ENCODE assay signal across 8 cellular contexts in the genomic region with DNA sequence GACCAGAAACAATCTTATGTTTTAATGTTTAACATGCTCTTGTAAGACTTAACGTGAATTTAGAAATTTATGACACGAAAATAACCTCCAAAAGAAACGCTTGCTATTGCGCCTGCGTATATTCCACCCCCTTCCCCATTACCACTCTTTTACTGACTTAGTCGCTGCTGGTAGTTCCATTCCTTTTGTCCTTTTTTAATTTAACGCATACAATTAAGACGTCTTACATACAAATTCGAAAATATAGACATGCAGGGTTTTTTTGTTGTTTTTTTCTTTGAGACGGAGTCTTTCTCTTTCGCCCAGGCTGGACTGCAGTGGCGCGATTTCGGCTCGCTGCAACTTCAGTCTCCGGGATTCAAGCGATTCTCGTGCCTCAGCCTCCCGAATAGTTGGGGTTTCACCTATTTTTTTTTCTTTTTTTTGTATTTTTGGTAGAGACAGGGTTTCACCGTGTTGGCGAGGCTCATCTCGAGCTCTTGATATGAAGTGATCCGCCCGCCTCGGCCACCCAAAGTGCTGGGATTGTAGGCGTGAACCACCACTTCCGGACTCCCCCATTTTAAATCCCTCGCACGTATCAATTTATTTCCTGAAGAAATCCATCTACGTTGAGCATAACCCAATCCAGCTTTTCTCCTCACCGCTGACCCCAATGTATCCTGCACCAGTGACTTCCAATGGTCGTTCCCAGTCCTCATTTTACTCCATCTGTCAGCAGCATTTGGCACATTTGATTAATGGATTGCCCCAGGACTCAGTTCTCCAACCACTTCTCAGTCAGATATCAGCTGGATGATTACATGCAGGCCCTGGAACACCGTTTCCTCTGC. TPM values are rescaled to one million over a fixed set of nuclear protein-coding genes. Genes with fewer than 3 reads are reported as not detected.
DNase-seq lines count a peak whose midpoint lies in the region; ATAC-seq and TF ChIP-seq lines count a peak whose summit lies in the region.

No MANE protein-coding gene starts in this region.

- no peak overlapping the region for H3K4ac ChIP-seq in mesenchymal stem cell (ENCODE audit: low read depth in 1 of 2, low read length in 2 of 2)

- peak; percentile 52 to 80 for DNase-seq in NCI-H2081 (lab: John Stamatoyannopoulos, UW)
- no peak for DNase-seq in mesenchymal stem cell

- no peak overlapping the region for H2BK15ac ChIP-seq in mesenchymal stem cell (ENCODE audit: low read depth, poor library complexity, severe bottlenecking)

- H3K4me1 Mint-ChIP-seq in stimulated activated naive CD8-positive, alpha-beta T cell treated with anti-CD3 and anti-CD28 coated beads, Interleukin-15, Interleukin-2, amounts not matched to agents 100 ng/mL and 50 ng/mL, for 24 hours (ENCODE audit: low read depth), result peaks cover 59% of the 10 kb centered on the region

- H3K27ac ChIP-seq in 22Rv1, result peak overlapping the region; percentile 77
- H3K27ac ChIP-seq in duodenal mucosa (ENCODE audit: low read depth, low read length), result peak overlapping the region; percentile 79
- no peak overlapping the region for H3K27ac ChIP-seq in mesenchymal stem cell (ENCODE audit: low read length, poor library complexity, severe bottlenecking)

- no peak overlapping the region for H4K8ac ChIP-seq in mesenchymal stem cell (ENCODE audit: low read length)

- H3K27me3 ChIP-seq in duodenal mucosa (ENCODE audit: control insufficient read depth in 1 of 2, insufficient read depth in 2 of 2, low read length in 2 of 2) (no peaks in the 10 kb centered on the region), mesenchymal stem cell (ENCODE audit: control insufficient read depth in 1 of 2, insufficient read depth in 1 of 2, low read length in 2 of 2) (no peaks in the 10 kb centered on the region)

- H3K4me2 ChIP-seq in mesenchymal stem cell (ENCODE audit: low read length, poor library complexity, severe bottlenecking), result peak overlapping the region; percentile 35

- ATAC-seq in HG02798 (IDR thresholded peaks at IDR 0.05; ENCODE audit: poor library complexity, unreplicated experiment), result peak; percentile 39
- ATAC-seq in activated CD4-positive, CD25-positive, alpha-beta regulatory T cell treated with anti-CD3 and anti-CD28 coated beads, Interleukin-2, amount 50 U/mL, for 24 hours, result peak; percentile 34 to 47

- H3K23ac ChIP-seq in mesenchymal stem cell (ENCODE audit: low read length in 2 of 2), result no peak overlapping the region

- 80% methylated on average over 32 of the region's 33 CpGs for WGBS in mesenchymal stem cell

- H3K9me3 Mint-ChIP-seq in stimulated activated naive CD8-positive, alpha-beta T cell treated with anti-CD3 and anti-CD28 coated beads, Interleukin-15, Interleukin-2, amounts not matched to agents 100 ng/mL and 50 ng/mL, for 24 hours, result no peaks in the 10 kb centered on the region

- H3K4me1 ChIP-seq in duodenal mucosa (ENCODE audit: control insufficient read depth in 1 of 2, insufficient read depth in 2 of 2, low read length in 2 of 2) (peaks cover 5 to 17% of the 10 kb centered on the region in 2 donors), mesenchymal stem cell (ENCODE audit: control insufficient read depth, insufficient read depth, low read depth, low read length) (peaks cover 6% of the 10 kb centered on the region)

- no peak overlapping the region for H2AK5ac ChIP-seq in mesenchymal stem cell (ENCODE audit: low read length, severe bottlenecking)

- H2BK5ac ChIP-seq in mesenchymal stem cell (ENCODE audit: low read depth, low read length, poor library complexity, severe bottlenecking), result no peak overlapping the region

- no peak overlapping the region for H2BK120ac ChIP-seq in mesenchymal stem cell (ENCODE audit: low read depth, low read length)

- H2BK12ac ChIP-seq in mesenchymal stem cell (ENCODE audit: low read length in 2 of 2), result no peak overlapping the region

- peaks cover 10% of the 10 kb centered on the region for H3K79me1 ChIP-seq in mesenchymal stem cell (replicated peaks; ENCODE audit: low read length, poor library complexity, severe bottlenecking)

- H3K27me3 Mint-ChIP-seq in stimulated activated naive CD8-positive, alpha-beta T cell treated with anti-CD3 and anti-CD28 coated beads, Interleukin-15, Interleukin-2, amounts not matched to agents 100 ng/mL and 50 ng/mL, for 24 hours, result no peaks in the 10 kb centered on the region

- TF ChIP-seq CTCF in 22Rv1 (IDR thresholded peaks at IDR 0.05) (no peak), GM12875 (IDR thresholded peaks at IDR 0.05; ENCODE audit: borderline replicate concordance, insufficient read depth, low read depth, low read length) (no peak)

- peak overlapping the region; percentile 95 for H3K4me3 Mint-ChIP-seq in stimulated activated naive CD8-positive, alpha-beta T cell treated with anti-CD3 and anti-CD28 coated beads, Interleukin-15, Interleukin-2, amounts not matched to agents 100 ng/mL and 50 ng/mL, for 24 hours

- no peak overlapping the region for H2AFZ ChIP-seq in mesenchymal stem cell (ENCODE audit: low read depth, low read length)

- no peak overlapping the region for H3K14ac ChIP-seq in mesenchymal stem cell (ENCODE audit: low read length in 2 of 2)

- no peak overlapping the region for H3K18ac ChIP-seq in mesenchymal stem cell (ENCODE audit: low read depth in 1 of 2, low read length in 2 of 2)

- peaks cover 21% of the 10 kb centered on the region for H3K36me3 Mint-ChIP-seq in stimulated activated naive CD8-positive, alpha-beta T cell treated with anti-CD3 and anti-CD28 coated beads, Interleukin-15, Interleukin-2, amounts not matched to agents 100 ng/mL and 50 ng/mL, for 24 hours (ENCODE audit: low read depth)

- H3K9me3 ChIP-seq in duodenal mucosa (ENCODE audit: control insufficient read depth in 1 of 2, low read length in 2 of 2), result no peaks in the 10 kb centered on the region
- no peaks in the 10 kb centered on the region for H3K9me3 ChIP-seq in mesenchymal stem cell (ENCODE audit: control insufficient read depth, low read length)

- H3K36me3 ChIP-seq in duodenal mucosa (ENCODE audit: control insufficient read depth in 1 of 2, insufficient read depth in 2 of 2, low read length in 2 of 2) (peaks cover 4 to 5% of the 10 kb centered on the region in 2 donors), mesenchymal stem cell (ENCODE audit: control insufficient read depth in 1 of 2, insufficient read depth in 2 of 2, low read depth in 1 of 2, low read length in 2 of 2) (peaks cover 4 to 11% of the 10 kb centered on the region in 2 experiments)

- H3K27ac Mint-ChIP-seq in stimulated activated naive CD8-positive, alpha-beta T cell treated with anti-CD3 and anti-CD28 coated beads, Interleukin-15, Interleukin-2, amounts not matched to agents 100 ng/mL and 50 ng/mL, for 24 hours, result peak overlapping the region; percentile 99

- H3K9ac ChIP-seq in duodenal mucosa (ENCODE audit: low read depth in 1 of 2, low read length in 2 of 2), result peak overlapping the region; percentile 76 to 98
- peak overlapping the region; percentile 98 for H3K9ac ChIP-seq in mesenchymal stem cell (ENCODE audit: low read length)

- peak overlapping the region; percentile 88 for H3K4me3 ChIP-seq in GM12875 (ENCODE audit: low read depth, low read length)
- H3K4me3 ChIP-seq in duodenal mucosa (ENCODE audit: low read depth in 1 of 2, low read length in 2 of 2), result peak overlapping the region; percentile 84 to 99
- H3K4me3 ChIP-seq in mesenchymal stem cell (ENCODE audit: insufficient read depth in 1 of 2, low read depth in 1 of 2, low read length in 2 of 2), result peak overlapping the region in 1 of 2 experiments; percentile 96

- H4K91ac ChIP-seq in mesenchymal stem cell (ENCODE audit: low read length), result no peak overlapping the region

RNA-seq across cellular contexts. Expression of a gene that starts 0.7 kb away (rescaled TPM):
- polyA plus RNA-seq in mesenchymal stem cell (2013, experiment 1 of 2), result 11.1 TPM
- 11.6 TPM for polyA plus RNA-seq in mesenchymal stem cell (2013, experiment 2 of 2)

RNA-seq across cellular contexts. Expression of a gene that starts 22.7 kb away (rescaled TPM):
- not detected for polyA plus RNA-seq in mesenchymal stem cell (2013, experiment 1 of 2)
- polyA plus RNA-seq in mesenchymal stem cell (2013, experiment 2 of 2), result not detected

RNA-seq across cellular contexts. Expression of a gene that starts 34.5 kb away (rescaled TPM):
- polyA plus RNA-seq in mesenchymal stem cell (2013, experiment 1 of 2), result 0.11 TPM
- polyA plus RNA-seq in mesenchymal stem cell (2013, experiment 2 of 2), result 0.21 TPM

RNA-seq across cellular contexts. Expression of a gene that starts 37.3 kb away (rescaled TPM):
- polyA plus RNA-seq in mesenchymal stem cell (2013, experiment 1 of 2), result not detected
- not detected for polyA plus RNA-seq in mesenchymal stem cell (2013, experiment 2 of 2)
